ENCODE assay signal across 2 cellular contexts in genomic region chr12:14364583-14365271, GRCh38.
TF ChIP-seq lines count a peak whose summit lies in the region.

No MANE protein-coding gene starts in this region.

TF ChIP-seq in SK-N-SH, 30 proteins besides CTCF, POLR2A, EP300 and RAD21 (continued from another document):
- TF ChIP-seq TAF1 (IDR thresholded peaks at IDR 0.05; ENCODE audit: borderline replicate concordance, low read depth, low read length) (no peak), SIN3A (IDR thresholded peaks at IDR 0.05; ENCODE audit: borderline replicate concordance, low read depth, low read length) (no peak), YY1 (IDR thresholded peaks at IDR 0.05; ENCODE audit: low read depth) (no peak), FOXM1 (IDR thresholded peaks at IDR 0.05; ENCODE audit: low read depth) (no peak), PBX3 (IDR thresholded peaks at IDR 0.05) (no peak), EZH2phosphoT487 (IDR thresholded peaks at IDR 0.05; ENCODE audit: borderline replicate concordance, low read depth) (no peak)

TF ChIP-seq in SK-N-SH treated with all-trans-retinoic acid at 6 μM for 48 hours, 23 proteins besides CTCF, POLR2A, EP300 and RAD21 (continued from another document):
- TF ChIP-seq RARB (CRISPR knock-in tag; IDR thresholded peaks at IDR 0.05) (no peak), PPARA (CRISPR knock-in tag; IDR thresholded peaks at IDR 0.05; ENCODE audit: borderline replicate concordance) (no peak)
